Comparison of ENCODE assay signal across 8 cellular contexts in genomic region chrX:48697182-48697727, GRCh38. TPM values are rescaled to one million over a fixed set of nuclear protein-coding genes. Genes with fewer than 3 reads are reported as not detected.
DNase-seq lines count a peak whose midpoint lies in the region; ATAC-seq and TF ChIP-seq lines count a peak whose summit lies in the region.

No MANE protein-coding gene starts in this region.

- peak overlapping the region; percentile 95 for H3K4me3 Mint-ChIP-seq in stimulated activated effector memory CD8-positive, alpha-beta T cell treated with anti-CD3 and anti-CD28 coated beads, Interleukin-12 subunit alpha, Interleukin-12 subunit beta, amount 100 ng/mL, for 72 hours

- ATAC-seq in heart left ventricle (no peak), Right ventricle myocardium inferior (no peak), GM21447 (IDR thresholded peaks at IDR 0.05; ENCODE audit: unreplicated experiment) (no peak)
- no peak for ATAC-seq in stimulated activated effector memory CD8-positive, alpha-beta T cell treated with anti-CD3 and anti-CD28 coated beads, Interleukin-12 subunit alpha, Interleukin-12 subunit beta, amount 100 ng/mL, for 72 hours

- peak overlapping the region in 4 of 12 donors; percentile 86 to 93 (median 89) for H3K27ac ChIP-seq in heart left ventricle
- H3K27ac ChIP-seq in SK-N-MC: peak overlapping the region; percentile 86

- H3K4me1 ChIP-seq in heart left ventricle: peaks cover 0 to 16% (median 2%) of the 10 kb centered on the region in 12 donors

- H3K4me3 ChIP-seq in heart left ventricle (peak overlapping the region in 11 of 12 donors; percentile 41 to 87 (median 63)), SK-N-MC (peak overlapping the region; percentile 79)

- H3K27ac Mint-ChIP-seq in stimulated activated effector memory CD8-positive, alpha-beta T cell treated with anti-CD3 and anti-CD28 coated beads, Interleukin-12 subunit alpha, Interleukin-12 subunit beta, amount 100 ng/mL, for 72 hours: peak overlapping the region; percentile 98

- H3K36me3 Mint-ChIP-seq in stimulated activated effector memory CD8-positive, alpha-beta T cell treated with anti-CD3 and anti-CD28 coated beads, Interleukin-12 subunit alpha, Interleukin-12 subunit beta, amount 100 ng/mL, for 72 hours: peaks cover 37% of the 10 kb centered on the region

- DNase-seq in heart left ventricle (no peak), Right ventricle myocardium inferior (ENCODE audit: missing footprints) (no peak), SK-N-MC (ENCODE audit: low read depth, low spot score) (no peak), hepatic stellate cell (ENCODE audit: low spot score) (peak; percentile 37), HT-29 (ENCODE audit: low spot score) (no peak), SHP77 treated with DMSO at 0.1 percent for 48 hours (lab: John Stamatoyannopoulos, UW) (no peak)
- DNase-seq in stimulated activated effector memory CD8-positive, alpha-beta T cell treated with anti-CD3 and anti-CD28 coated beads, Interleukin-12 subunit alpha, Interleukin-12 subunit beta, amount 100 ng/mL, for 72 hours (ENCODE audit: low spot score in 2 of 2): no peak

- peaks cover 0 to 21% (median 4%) of the 10 kb centered on the region in 9 donors for H3K36me3 ChIP-seq in heart left ventricle
- peaks cover 28% of the 10 kb centered on the region; the same call in 1 of the 2 replicates for H3K36me3 ChIP-seq in SK-N-MC (ENCODE audit: insufficient read depth, low read length)

- H3K27me3 ChIP-seq in heart left ventricle: no peaks in the 10 kb centered on the region

- WGBS in heart left ventricle, 4 donors: 3 to 35% (median 19%) methylated on average over 12 of the region's 12 CpGs

- no peak for TF ChIP-seq POLR2A in heart left ventricle (IDR thresholded peaks at IDR 0.05)

- peaks cover 41% of the 10 kb centered on the region for H3K4me1 Mint-ChIP-seq in stimulated activated effector memory CD8-positive, alpha-beta T cell treated with anti-CD3 and anti-CD28 coated beads, Interleukin-12 subunit alpha, Interleukin-12 subunit beta, amount 100 ng/mL, for 72 hours

- no peaks in the 10 kb centered on the region for H3K9me3 Mint-ChIP-seq in stimulated activated effector memory CD8-positive, alpha-beta T cell treated with anti-CD3 and anti-CD28 coated beads, Interleukin-12 subunit alpha, Interleukin-12 subunit beta, amount 100 ng/mL, for 72 hours

- H3K9me3 ChIP-seq in heart left ventricle (no peaks in the 10 kb centered on the region), SK-N-MC (ENCODE audit: low read depth, low read length) (no peaks in the 10 kb centered on the region)

- TF ChIP-seq CTCF in heart left ventricle (IDR thresholded peaks at IDR 0.05): no peak

- peak overlapping the region; percentile 88 for H3K9ac ChIP-seq in SK-N-MC (ENCODE audit: insufficient read length)

- intact Hi-C loops in heart left ventricle (cut with DNase I) (loop anchor here in 6 of 10 donors (2.0 to 10.0 kb wide), 6 partner anchors 20 to 358 kb away; partner anchors contain the start of genes HDAC6 (in 4 of the 6), CCDC120 (in 1 of the 6), PQBP1 (in 1 of the 6) and TIMM17B (in 1 of the 6)), Right ventricle myocardium inferior (cut with DNase I) (loop anchor here (5.0 kb wide), 1 partner anchor 40 kb away; no protein-coding TSS in a partner anchor)

RNA-seq across cellular contexts. Expression of gene SUV39H1, which starts 0.7 kb away (rescaled TPM):
- total RNA-seq in heart left ventricle (1 to 10 TPM; 2.4 to 6.7 (median 3.6) TPM), Right ventricle myocardium inferior (2.2 TPM)
- 1 to 10 TPM; 1.9 to 4.7 TPM for polyA plus RNA-seq in heart left ventricle
- 25.3 and 26.2 TPM in 2 replicates for total RNA-seq in HT-29 (2014; rRNA removed; shearing (Covaris generic))

RNA-seq across cellular contexts. Expression of gene WAS, which starts 13.7 kb away (rescaled TPM):
- total RNA-seq in heart left ventricle (10 to 100 TPM in 1 of 9 donors, 1 to 10 TPM in 8; 1.1 to 26.8 (median 3.0) TPM), Right ventricle myocardium inferior (4.4 TPM)
- 1 to 10 TPM; 1.5 to 1.8 TPM for polyA plus RNA-seq in heart left ventricle
- 0.15 and 0.50 TPM in 2 replicates for total RNA-seq in HT-29 (2014; rRNA removed; shearing (Covaris generic))
